7 cellular contexts compared by ENCODE assay signal in the genomic region with DNA sequence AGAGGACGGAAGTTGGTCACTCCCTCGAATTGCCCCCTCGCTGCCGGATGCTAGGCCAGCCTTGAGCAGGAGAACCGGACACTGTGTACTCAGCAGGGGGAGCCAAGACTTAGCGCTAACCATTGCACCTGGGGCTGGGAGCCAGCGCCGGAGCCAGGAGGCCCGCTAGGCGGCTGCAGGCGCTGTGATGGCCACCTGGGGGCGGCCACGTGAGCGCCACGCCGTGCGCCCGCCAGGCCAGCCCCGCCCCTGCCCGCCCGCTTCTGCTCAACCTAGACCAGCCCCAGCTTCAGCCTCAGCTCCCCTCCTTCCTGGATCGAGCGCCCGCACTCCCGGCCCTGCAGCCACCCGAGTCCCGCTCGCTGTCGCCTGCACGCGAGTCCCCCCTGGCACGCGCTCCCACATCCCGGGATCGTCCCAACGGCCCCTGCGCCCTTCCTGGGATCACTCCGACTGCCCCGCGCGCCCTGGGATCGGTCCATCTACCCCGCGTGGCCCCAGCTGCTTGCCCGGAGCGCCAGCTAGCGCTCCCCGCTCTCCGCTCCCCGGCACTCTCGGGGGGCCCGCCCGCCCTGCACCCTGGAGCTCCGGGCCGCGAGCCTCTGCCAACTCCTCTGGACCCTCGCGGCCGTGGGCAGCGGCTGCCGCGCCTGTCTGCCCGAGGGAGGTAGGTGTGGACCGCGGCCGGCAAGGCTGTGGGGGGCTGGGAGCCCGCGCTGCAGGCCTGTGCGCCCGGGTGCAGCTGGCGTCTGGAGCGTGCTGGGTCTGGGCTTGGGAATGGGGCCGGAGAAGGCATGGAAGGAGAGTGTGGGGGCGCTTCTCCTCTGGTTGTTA. TPM values are rescaled to one million over a fixed set of nuclear protein-coding genes. Genes with fewer than 3 reads are reported as not detected.
DNase-seq lines count a peak whose midpoint lies in the region; ATAC-seq, FAIRE-seq and TF ChIP-seq lines count a peak whose summit lies in the region.

A gene (plus strand): TSS at position 266 of the 834 bp plus-strand sequence. CDS start 19,452 bp downstream, outside the sequence.

- no peak for FAIRE-seq in astrocyte (lab: Jason Lieb, UNC)

- peak within 1 kb of the TSS; percentile 99 for H3K4me3 Mint-ChIP-seq in T-helper 2 cell treated with Interferon-gamma antibody and Interleukin-4, amounts not matched to agents 5 μg/mL and 100 μg/mL, for 36 hours
- H3K4me3 Mint-ChIP-seq in astrocyte (ENCODE audit: unreplicated experiment): peak within 1 kb of the TSS; percentile 97

- peaks cover 14% of the 10 kb centered on the region for H3K4me1 ChIP-seq in astrocyte (ENCODE audit: insufficient read depth, low read length)

- H3K79me2 ChIP-seq in astrocyte (ENCODE audit: insufficient read depth, low read length): peaks cover 47% of the 10 kb centered on the region

- H3K36me3 Mint-ChIP-seq in T-helper 2 cell treated with Interferon-gamma antibody and Interleukin-4, amounts not matched to agents 5 μg/mL and 100 μg/mL, for 36 hours (ENCODE audit: low read depth): peaks cover 21% of the 10 kb centered on the region
- peaks cover 8% of the 10 kb centered on the region for H3K36me3 Mint-ChIP-seq in astrocyte (ENCODE audit: low read depth, unreplicated experiment)

- ATAC-seq in GM18498 (IDR thresholded peaks at IDR 0.05; ENCODE audit: unreplicated experiment) (peak; percentile 84), HG02884 (IDR thresholded peaks at IDR 0.05; ENCODE audit: unreplicated experiment) (peak; percentile 71)

- no peaks in the 10 kb centered on the region for H3K36me3 ChIP-seq in astrocyte (ENCODE audit: insufficient read depth, low read length)

- H4K20me1 ChIP-seq in astrocyte (ENCODE audit: insufficient read depth, low read length): peaks cover 42% of the 10 kb centered on the region

- peak within 1 kb of the TSS; percentile 81 for H3K27ac Mint-ChIP-seq in T-helper 2 cell treated with Interferon-gamma antibody and Interleukin-4, amounts not matched to agents 5 μg/mL and 100 μg/mL, for 36 hours
- H3K27ac Mint-ChIP-seq in astrocyte (ENCODE audit: unreplicated experiment): peak within 1 kb of the TSS; percentile 86

- peak within 1 kb of the TSS; percentile 97 for H3K4me2 ChIP-seq in astrocyte (ENCODE audit: low read length)

- H3K9ac ChIP-seq in astrocyte (ENCODE audit: low read length): peak within 1 kb of the TSS; percentile 73

- peak within 1 kb of the TSS; percentile 86 for H3K4me3 ChIP-seq in astrocyte (ENCODE audit: insufficient read depth, low read depth, low read length)

- H3K27me3 ChIP-seq in astrocyte (ENCODE audit: insufficient read depth, low read length): no peaks in the 10 kb centered on the region

- TF ChIP-seq CTCF in astrocyte (IDR thresholded peaks at IDR 0.05; ENCODE audit: insufficient read depth, low read depth, low read length): peak; percentile 38

- DNase-seq in NCI-H1694 (lab: John Stamatoyannopoulos, UW) (peak; percentile 41), astrocyte (ENCODE audit: low read depth) (peak; percentile 92), hepatic stellate cell (ENCODE audit: low spot score) (peak; percentile 96), retina (peak; percentile 95)
- peak; percentile 86 for DNase-seq in T-helper 2 cell treated with Interferon-gamma antibody and Interleukin-4, amounts not matched to agents 5 μg/mL and 100 μg/mL, for 36 hours (ENCODE audit: low spot score)

- peaks cover 41% of the 10 kb centered on the region for H3K4me1 Mint-ChIP-seq in T-helper 2 cell treated with Interferon-gamma antibody and Interleukin-4, amounts not matched to agents 5 μg/mL and 100 μg/mL, for 36 hours (ENCODE audit: low read depth)
- peaks cover 11% of the 10 kb centered on the region for H3K4me1 Mint-ChIP-seq in astrocyte (ENCODE audit: low read depth, unreplicated experiment)

- peak within 1 kb of the TSS; percentile 85 for H2AFZ ChIP-seq in astrocyte (ENCODE audit: low read depth, low read length)

- H3K9me3 Mint-ChIP-seq in T-helper 2 cell treated with Interferon-gamma antibody and Interleukin-4, amounts not matched to agents 5 μg/mL and 100 μg/mL, for 36 hours: no peaks in the 10 kb centered on the region
- no peaks in the 10 kb centered on the region for H3K9me3 Mint-ChIP-seq in astrocyte (ENCODE audit: unreplicated experiment)

- H3K27me3 Mint-ChIP-seq in T-helper 2 cell treated with Interferon-gamma antibody and Interleukin-4, amounts not matched to agents 5 μg/mL and 100 μg/mL, for 36 hours (ENCODE audit: low read depth): no peaks in the 10 kb centered on the region
- H3K27me3 Mint-ChIP-seq in astrocyte (ENCODE audit: low read depth, unreplicated experiment): no peaks in the 10 kb centered on the region

- peak within 1 kb of the TSS; percentile 52 for H3K27ac ChIP-seq in astrocyte (ENCODE audit: low read depth, low read length)

- no peaks in the 10 kb centered on the region for H3K9me3 ChIP-seq in astrocyte (ENCODE audit: insufficient read depth, low read depth, low read length)

RNA-seq across cellular contexts. Expression of the gene that starts here (rescaled TPM):
- total RNA-seq in astrocyte: 20.9 and 24.4 TPM in 2 replicates

Comparison
In these comparisons a context has a peak if more than half of its experiments do, and no peak if none do; other contexts are left out.
1. Peak in every context shown above with its lines: DNase-seq, ATAC-seq, H3K4me3 ChIP-seq and H3K27ac ChIP-seq.
2. DNase-seq: peak in every context shown above with its lines; median percentile 96 in hepatic stellate cell; 95 in retina; 92 in astrocyte; 86 in T-helper 2 cell treated with Interferon-gamma antibody and Interleukin-4, amounts not matched to agents 5 μg/mL and 100 μg/mL, for 36 hours; 41 in NCI-H1694.